Comparison of ENCODE assay signal across 8 cellular contexts in genomic region chr17:78645421-78646295, GRCh38.
A peak's percentile ranks its signal among the peaks of the same experiment; 100 is the strongest.
DNase-seq lines count a peak whose midpoint lies in the region; ATAC-seq lines count a peak whose summit lies in the region.

No MANE protein-coding gene starts in this region.

- ATAC-seq in HG02970 (IDR thresholded peaks at IDR 0.05; ENCODE audit: low FRiP score, unreplicated experiment): peak; percentile 81

- no peak overlapping the region for H2AK5ac ChIP-seq in trophoblast cell (ENCODE audit: low read length)

- H2BK5ac ChIP-seq in trophoblast cell (ENCODE audit: low read depth, low read length, poor library complexity): no peak overlapping the region

- H4K91ac ChIP-seq in trophoblast cell (ENCODE audit: low read depth, low read length): no peak overlapping the region

- no peak overlapping the region for H4K12ac ChIP-seq in trophoblast cell (ENCODE audit: low read depth, low read length)

- no peak overlapping the region for H3K14ac ChIP-seq in trophoblast cell (ENCODE audit: low read length)

- H3K4me2 ChIP-seq in trophoblast cell (ENCODE audit: low read length): no peak overlapping the region

- H3K4me3 ChIP-seq in effector memory CD4-positive, alpha-beta T cell (ENCODE audit: insufficient read depth, low read depth, low read length, poor library complexity, severe bottlenecking): peak overlapping the region; percentile 41
- no peak overlapping the region for H3K4me3 ChIP-seq in trophoblast cell (ENCODE audit: low read depth, low read length)

- H4K8ac ChIP-seq in trophoblast cell (ENCODE audit: low read depth, low read length): no peak overlapping the region

- H3K79me2 ChIP-seq in trophoblast cell (ENCODE audit: control insufficient read depth, insufficient read depth, low read length, poor library complexity): no peaks in the 10 kb centered on the region

- no peak overlapping the region for H3K4ac ChIP-seq in trophoblast cell (ENCODE audit: low read depth, low read length)

- H3K27me3 ChIP-seq in effector memory CD4-positive, alpha-beta T cell (replicated peaks; ENCODE audit: control insufficient read depth, insufficient read depth, low read length, poor library complexity, severe bottlenecking): no peaks in the 10 kb centered on the region
- H3K27me3 ChIP-seq in trophoblast cell (ENCODE audit: insufficient read depth, low read length): no peaks in the 10 kb centered on the region

- H3K23ac ChIP-seq in trophoblast cell (ENCODE audit: low read length): no peak overlapping the region

- H2BK12ac ChIP-seq in trophoblast cell (ENCODE audit: low read length): no peak overlapping the region

- WGBS in trophoblast cell (ENCODE audit: extremely low coverage, insufficient coverage, insufficient read length): no CpG with 5 or more reads among the region's 30 CpGs

- DNase-seq in CD1c-positive myeloid dendritic cell (ENCODE audit: extremely low spot score) (peak; percentile 97), trophoblast cell (peak; percentile 48 to 53), NCI-H446 treated with DMSO at 0.1 percent for 48 hours (lab: John Stamatoyannopoulos, UW) (no peak), NCI-H128 (lab: John Stamatoyannopoulos, UW; ENCODE audit: unreplicated experiment) (no peak), NCI-H1048 (lab: John Stamatoyannopoulos, UW) (no peak)
- DNase-seq in activated CD4-positive, alpha-beta T cell treated with anti-CD3 and anti-CD28 coated beads for 24 hours (ENCODE audit: low read depth in 2 of 2): peak; percentile 35 to 49
- peak in 2 of 3 donors; percentile 32 to 53 for DNase-seq in effector memory CD4-positive, alpha-beta T cell

- no peak overlapping the region for H2BK120ac ChIP-seq in trophoblast cell (ENCODE audit: insufficient read depth, low read length, poor library complexity)

- no peak overlapping the region for H3K18ac ChIP-seq in trophoblast cell (ENCODE audit: low read length)

- no peak overlapping the region for H2AFZ ChIP-seq in trophoblast cell (ENCODE audit: insufficient read depth, low read length, poor library complexity)

- peaks cover 5% of the 10 kb centered on the region for H3K4me1 ChIP-seq in effector memory CD4-positive, alpha-beta T cell (ENCODE audit: control insufficient read depth, insufficient read depth, low read length, poor library complexity, severe bottlenecking)
- no peaks in the 10 kb centered on the region for H3K4me1 ChIP-seq in trophoblast cell (ENCODE audit: control insufficient read depth in 1 of 2, insufficient read depth in 2 of 2, low read length in 2 of 2)

- peak overlapping the region; percentile 26 for H3K27ac ChIP-seq in effector memory CD4-positive, alpha-beta T cell (ENCODE audit: insufficient read depth, low read length, poor library complexity, severe bottlenecking)
- no peak overlapping the region for H3K27ac ChIP-seq in trophoblast cell (ENCODE audit: low read depth, low read length)

- no peaks in the 10 kb centered on the region for H3K9me3 ChIP-seq in effector memory CD4-positive, alpha-beta T cell (ENCODE audit: control insufficient read depth, low read length)
- H3K9me3 ChIP-seq in trophoblast cell (ENCODE audit: insufficient read depth, low read depth, low read length): no peaks in the 10 kb centered on the region

- no peak overlapping the region for H3K9ac ChIP-seq in trophoblast cell (ENCODE audit: low read length)

- H3K79me1 ChIP-seq in trophoblast cell (ENCODE audit: low read length): no peaks in the 10 kb centered on the region

- H3K36me3 ChIP-seq in effector memory CD4-positive, alpha-beta T cell (ENCODE audit: control insufficient read depth, insufficient read depth, low read length): no peaks in the 10 kb centered on the region
- no peaks in the 10 kb centered on the region for H3K36me3 ChIP-seq in trophoblast cell (ENCODE audit: control insufficient read depth in 1 of 2, insufficient read depth in 2 of 2, low read length in 2 of 2)

Comparison
In these comparisons a context has a peak if more than half of its experiments do, and no peak if none do; other contexts are left out.
1. DNase-seq: peak in CD1c-positive myeloid dendritic cell (single experiment), activated CD4-positive, alpha-beta T cell treated with anti-CD3 and anti-CD28 coated beads for 24 hours (2 of 2), effector memory CD4-positive, alpha-beta T cell (2 of 3) and trophoblast cell (2 of 2); none in NCI-H446 treated with DMSO at 0.1 percent for 48 hours (single experiment), NCI-H128 (single experiment) and NCI-H1048 (single experiment).